In the genomic region with DNA sequence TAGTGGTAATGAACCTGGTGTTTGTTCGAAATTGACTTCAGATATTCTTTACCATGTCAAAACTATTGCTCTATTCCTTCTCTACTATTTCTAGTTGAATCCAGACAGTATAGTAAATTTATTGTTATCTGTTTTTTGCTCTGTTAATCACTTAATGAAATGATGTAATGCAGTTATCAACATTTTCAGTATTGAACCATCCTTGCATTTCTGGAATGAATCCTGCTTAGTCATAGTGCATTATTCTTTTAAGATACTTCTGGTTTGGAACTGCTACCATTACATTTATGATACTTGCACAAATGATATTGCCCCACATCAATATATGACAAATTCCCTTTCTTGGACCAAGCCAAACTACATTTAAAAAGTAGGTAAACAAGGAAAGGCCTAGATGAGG, we compare ENCODE assay signal across 18 cellular contexts.
DNase-seq lines count a peak whose midpoint lies in the region; ATAC-seq, FAIRE-seq and TF ChIP-seq lines count a peak whose summit lies in the region.
"Had no signal": no experiment of that assay in that cellular context is flagged by ENCODE, and none has a peak within 500 bp of the region (broad histone marks: within the 10 kb centered on the region; RNA-seq: fewer than 3 reads in every experiment).

No MANE protein-coding gene starts in this region.

- no peak overlapping the region for H3K9ac ChIP-seq in adipocyte (ENCODE audit: low read length)

- peak; percentile 21 for FAIRE-seq in islet of Langerhans (lab: Jason Lieb, UNC)
- FAIRE-seq: GM12892, GM18507, H54 had no signal

- DNase-seq in ACHN (peak; percentile 20), adipocyte (ENCODE audit: low read depth) (no peak), sciatic nerve (ENCODE audit: low spot score) (no peak)
- no peak for DNase-seq in activated CD4-positive, alpha-beta T cell treated with anti-CD3 and anti-CD28 coated beads for 48 hours
- no peak for DNase-seq in NK-92 treated with Interleukin-12 subunit alpha and Interleukin-12 subunit beta, amount 100 ng/mL, for 24 hours (lab: John Stamatoyannopoulos, UW)
- DNase-seq: AML-193; CD4-positive, alpha-beta memory T cell; DMS153; DMS79; GDM1; HCEC 1CT had no signal

- no peak overlapping the region for H3K27ac ChIP-seq in HEK293 (ENCODE audit: extremely low read depth, low read depth, low read length)
- H3K27ac ChIP-seq: C4-2B had no signal

- H3K4me1 ChIP-seq in HEK293 (ENCODE audit: control insufficient read depth, insufficient read depth, low read length), result no peaks in the 10 kb centered on the region
- peaks cover 18% of the 10 kb centered on the region for H3K4me1 ChIP-seq in adipocyte (ENCODE audit: control insufficient read depth, insufficient read depth, low read length)

- H3K9me3 ChIP-seq in HEK293 (ENCODE audit: control insufficient read depth, insufficient read depth, low read depth, low read length) (no peaks in the 10 kb centered on the region), adipocyte (ENCODE audit: control insufficient read depth, low read length) (peaks cover 15% of the 10 kb centered on the region)

- POLR2A ChIA-PET in HEK293 (lab: Yijun Ruan, JAX), result no interaction called here

- H3K27me3 ChIP-seq in adipocyte (replicated peaks; ENCODE audit: control insufficient read depth, insufficient read depth, low read length), result no peaks in the 10 kb centered on the region

- H3K4me3 ChIP-seq in HEK293 (ENCODE audit: low read depth, low read length) (no peak overlapping the region), adipocyte (ENCODE audit: low read length) (peak overlapping the region; percentile 4)
- H3K4me3 ChIP-seq: GM23338 had no signal

- H3K36me3 ChIP-seq in HEK293 (ENCODE audit: control insufficient read depth in 2 of 2, insufficient read depth in 1 of 2, low read length in 2 of 2) (no peaks in the 10 kb centered on the region), adipocyte (ENCODE audit: control insufficient read depth, insufficient read depth, low read length, severe bottlenecking) (no peaks in the 10 kb centered on the region)

- in situ Hi-C loops in ACHN (cut with HindIII; ENCODE audit: low pct_ligation_motif_present, low pct_unique_long_range_greater_than_20kb, low sequenced_read_pairs), result no loop called here

- intact Hi-C loops in sciatic nerve (cut with DNase I), result no loop called here

- CTCF ChIA-PET in HEK293 (lab: Yijun Ruan, JAX), result no interaction called here

- no peak for ATAC-seq in sciatic nerve
- ATAC-seq: GM23338 had no signal

- TF ChIP-seq CTCF in HEK293 (tag by site-specific recombination; IDR thresholded peaks at IDR 0.05), result no peak

TF ChIP-seq in HEK293, 187 proteins besides CTCF, POLR2A, EP300 and RAD21:
- TF ChIP-seq SETDB1 (IDR thresholded peaks at IDR 0.05; ENCODE audit: insufficient read length, low read length) (peak; percentile 81), ZNF311 (tag by site-specific recombination; IDR thresholded peaks at IDR 0.05; ENCODE audit: borderline replicate concordance) (no peak)
